ENCODE assay signal across 1 cellular context in genomic region chr7:107169120-107170050, GRCh38.
TF ChIP-seq lines count a peak whose summit lies in the region.

No MANE protein-coding gene starts in this region.

TF ChIP-seq in HepG2, 621 proteins besides CTCF, POLR2A, EP300 and RAD21 (continued from another document and continues in another):
- TF ChIP-seq, protein P1, sequence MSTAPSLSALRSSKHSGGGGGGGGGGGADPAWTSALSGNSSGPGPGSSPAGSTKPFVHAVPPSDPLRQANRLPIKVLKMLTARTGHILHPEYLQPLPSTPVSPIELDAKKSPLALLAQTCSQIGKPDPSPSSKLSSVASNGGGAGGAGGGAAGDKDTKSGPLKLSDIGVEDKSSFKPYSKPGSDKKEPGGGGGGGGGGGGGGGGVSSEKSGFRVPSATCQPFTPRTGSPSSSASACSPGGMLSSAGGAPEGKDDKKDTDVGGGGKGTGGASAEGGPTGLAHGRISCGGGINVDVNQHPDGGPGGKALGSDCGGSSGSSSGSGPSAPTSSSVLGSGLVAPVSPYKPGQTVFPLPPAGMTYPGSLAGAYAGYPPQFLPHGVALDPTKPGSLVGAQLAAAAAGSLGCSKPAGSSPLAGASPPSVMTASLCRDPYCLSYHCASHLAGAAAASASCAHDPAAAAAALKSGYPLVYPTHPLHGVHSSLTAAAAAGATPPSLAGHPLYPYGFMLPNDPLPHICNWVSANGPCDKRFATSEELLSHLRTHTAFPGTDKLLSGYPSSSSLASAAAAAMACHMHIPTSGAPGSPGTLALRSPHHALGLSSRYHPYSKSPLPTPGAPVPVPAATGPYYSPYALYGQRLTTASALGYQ (CRISPR knock-in tag; IDR thresholded peaks at IDR 0.05) = peak; percentile 51; the same call in 1 of the 2 replicates
- no peak for TF ChIP-seq ZC3H13 (CRISPR knock-in tag; IDR thresholded peaks at IDR 0.05)
- no peak for TF ChIP-seq RXRB (CRISPR knock-in tag; IDR thresholded peaks at IDR 0.05; ENCODE audit: borderline replicate concordance)
- no peak for TF ChIP-seq TRIM22 (IDR thresholded peaks at IDR 0.05)
- TF ChIP-seq IRF2 (CRISPR knock-in tag; IDR thresholded peaks at IDR 0.05) = peak; percentile 89; the same call in 1 of the 2 replicates
- no peak for TF ChIP-seq NFE2L2 (IDR thresholded peaks at IDR 0.05; ENCODE audit: low read length)
- no peak for TF ChIP-seq CENPX (CRISPR knock-in tag; IDR thresholded peaks at IDR 0.05)
- TF ChIP-seq NCOR1 (IDR thresholded peaks at IDR 0.05; ENCODE audit: borderline replicate concordance, low read length) = 0 out of 2 replicates have a peak, but pooled peaks have one; percentile 29
- peak; percentile 67; the same call in 1 of the 2 replicates for TF ChIP-seq YEATS2 (CRISPR knock-in tag; IDR thresholded peaks at IDR 0.05; ENCODE audit: borderline replicate concordance)
- peak; percentile 53; the same call in 1 of the 2 replicates for TF ChIP-seq ZKSCAN8 (CRISPR knock-in tag; IDR thresholded peaks at IDR 0.05; ENCODE audit: borderline replicate concordance)
- TF ChIP-seq ZNF24 (IDR thresholded peaks at IDR 0.05) = no peak
- TF ChIP-seq, protein P2, sequence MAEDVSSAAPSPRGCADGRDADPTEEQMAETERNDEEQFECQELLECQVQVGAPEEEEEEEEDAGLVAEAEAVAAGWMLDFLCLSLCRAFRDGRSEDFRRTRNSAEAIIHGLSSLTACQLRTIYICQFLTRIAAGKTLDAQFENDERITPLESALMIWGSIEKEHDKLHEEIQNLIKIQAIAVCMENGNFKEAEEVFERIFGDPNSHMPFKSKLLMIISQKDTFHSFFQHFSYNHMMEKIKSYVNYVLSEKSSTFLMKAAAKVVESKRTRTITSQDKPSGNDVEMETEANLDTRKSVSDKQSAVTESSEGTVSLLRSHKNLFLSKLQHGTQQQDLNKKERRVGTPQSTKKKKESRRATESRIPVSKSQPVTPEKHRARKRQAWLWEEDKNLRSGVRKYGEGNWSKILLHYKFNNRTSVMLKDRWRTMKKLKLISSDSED (CRISPR knock-in tag; IDR thresholded peaks at IDR 0.05) = no peak
- peak; percentile 78 for TF ChIP-seq KLF12 (CRISPR knock-in tag; IDR thresholded peaks at IDR 0.05; ENCODE audit: borderline replicate concordance)
- no peak for TF ChIP-seq CAMTA2 (CRISPR knock-in tag; IDR thresholded peaks at IDR 0.05; ENCODE audit: borderline replicate concordance)
- TF ChIP-seq ZNF34 (CRISPR knock-in tag; IDR thresholded peaks at IDR 0.05; ENCODE audit: borderline replicate concordance) = no peak
- TF ChIP-seq ZNF605 (CRISPR knock-in tag; IDR thresholded peaks at IDR 0.05) = peak; percentile 78; the same call in 1 of the 2 replicates
- TF ChIP-seq FOXK1 (CRISPR knock-in tag; IDR thresholded peaks at IDR 0.05; ENCODE audit: borderline replicate concordance, low read depth) = peak; percentile 84
- TF ChIP-seq SOX6 (IDR thresholded peaks at IDR 0.05) = no peak
- peak; percentile 83 for TF ChIP-seq SOX6 (CRISPR knock-in tag; IDR thresholded peaks at IDR 0.05)
- no peak for TF ChIP-seq U2AF1 (optimal IDR thresholded peaks at IDR 0.05; ENCODE audit: low read depth, low read length)
- TF ChIP-seq PLSCR1 (CRISPR knock-in tag; IDR thresholded peaks at IDR 0.05; ENCODE audit: borderline replicate concordance) = no peak
- TF ChIP-seq DMAP1 (CRISPR knock-in tag; IDR thresholded peaks at IDR 0.05) = peak; percentile 85
- 0 out of 2 replicates have a peak, but pooled peaks have one; percentile 48 for TF ChIP-seq KDM3A (CRISPR knock-in tag; IDR thresholded peaks at IDR 0.05; ENCODE audit: low read depth)
- TF ChIP-seq, protein P3, sequence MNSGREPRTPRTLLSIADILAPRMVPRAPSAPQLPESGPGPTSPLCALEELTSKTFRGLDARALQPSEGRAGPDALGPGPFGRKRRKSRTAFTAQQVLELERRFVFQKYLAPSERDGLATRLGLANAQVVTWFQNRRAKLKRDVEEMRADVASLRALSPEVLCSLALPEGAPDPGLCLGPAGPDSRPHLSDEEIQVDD (CRISPR knock-in tag; IDR thresholded peaks at IDR 0.05; ENCODE audit: borderline replicate concordance) = no peak
- peak; percentile 56 for TF ChIP-seq DBP (CRISPR knock-in tag; IDR thresholded peaks at IDR 0.05; ENCODE audit: not compliant biosample characterization)
- peak; percentile 80 for TF ChIP-seq ZNF770 (CRISPR knock-in tag; IDR thresholded peaks at IDR 0.05)
- TF ChIP-seq PBX2 (CRISPR knock-in tag; IDR thresholded peaks at IDR 0.05) = peak; percentile 40; the same call in 1 of the 2 replicates
- TF ChIP-seq ZNF337 (CRISPR knock-in tag; IDR thresholded peaks at IDR 0.05; ENCODE audit: borderline replicate concordance, low read depth) = no peak
- TF ChIP-seq ZNF207 (IDR thresholded peaks at IDR 0.05; ENCODE audit: borderline replicate concordance) = no peak
- no peak for TF ChIP-seq TBP (CRISPR knock-in tag; IDR thresholded peaks at IDR 0.05)
- no peak for TF ChIP-seq SP140L (CRISPR knock-in tag; IDR thresholded peaks at IDR 0.05; ENCODE audit: borderline replicate concordance)
- TF ChIP-seq, protein P4, sequence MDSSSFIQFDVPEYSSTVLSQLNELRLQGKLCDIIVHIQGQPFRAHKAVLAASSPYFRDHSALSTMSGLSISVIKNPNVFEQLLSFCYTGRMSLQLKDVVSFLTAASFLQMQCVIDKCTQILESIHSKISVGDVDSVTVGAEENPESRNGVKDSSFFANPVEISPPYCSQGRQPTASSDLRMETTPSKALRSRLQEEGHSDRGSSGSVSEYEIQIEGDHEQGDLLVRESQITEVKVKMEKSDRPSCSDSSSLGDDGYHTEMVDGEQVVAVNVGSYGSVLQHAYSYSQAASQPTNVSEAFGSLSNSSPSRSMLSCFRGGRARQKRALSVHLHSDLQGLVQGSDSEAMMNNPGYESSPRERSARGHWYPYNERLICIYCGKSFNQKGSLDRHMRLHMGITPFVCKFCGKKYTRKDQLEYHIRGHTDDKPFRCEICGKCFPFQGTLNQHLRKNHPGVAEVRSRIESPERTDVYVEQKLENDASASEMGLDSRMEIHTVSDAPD (CRISPR knock-in tag; IDR thresholded peaks at IDR 0.05) = peak; percentile 87
- TF ChIP-seq ETV6 (CRISPR knock-in tag; conservative IDR thresholded peaks at IDR 0.05) = 0 out of 2 replicates have a peak, but pooled peaks have one; percentile 44
- TF ChIP-seq ZNF839 (CRISPR knock-in tag; IDR thresholded peaks at IDR 0.05; ENCODE audit: borderline replicate concordance) = no peak
- no peak for TF ChIP-seq NR3C1 (CRISPR knock-in tag; IDR thresholded peaks at IDR 0.05)
- TF ChIP-seq SNAI1 (CRISPR knock-in tag; IDR thresholded peaks at IDR 0.05; ENCODE audit: borderline replicate concordance) = no peak
- no peak for TF ChIP-seq ZNF253 (CRISPR knock-in tag; IDR thresholded peaks at IDR 0.05; ENCODE audit: borderline replicate concordance)
- TF ChIP-seq ZMYM2 (CRISPR knock-in tag; IDR thresholded peaks at IDR 0.05) = no peak
- TF ChIP-seq, protein P5, sequence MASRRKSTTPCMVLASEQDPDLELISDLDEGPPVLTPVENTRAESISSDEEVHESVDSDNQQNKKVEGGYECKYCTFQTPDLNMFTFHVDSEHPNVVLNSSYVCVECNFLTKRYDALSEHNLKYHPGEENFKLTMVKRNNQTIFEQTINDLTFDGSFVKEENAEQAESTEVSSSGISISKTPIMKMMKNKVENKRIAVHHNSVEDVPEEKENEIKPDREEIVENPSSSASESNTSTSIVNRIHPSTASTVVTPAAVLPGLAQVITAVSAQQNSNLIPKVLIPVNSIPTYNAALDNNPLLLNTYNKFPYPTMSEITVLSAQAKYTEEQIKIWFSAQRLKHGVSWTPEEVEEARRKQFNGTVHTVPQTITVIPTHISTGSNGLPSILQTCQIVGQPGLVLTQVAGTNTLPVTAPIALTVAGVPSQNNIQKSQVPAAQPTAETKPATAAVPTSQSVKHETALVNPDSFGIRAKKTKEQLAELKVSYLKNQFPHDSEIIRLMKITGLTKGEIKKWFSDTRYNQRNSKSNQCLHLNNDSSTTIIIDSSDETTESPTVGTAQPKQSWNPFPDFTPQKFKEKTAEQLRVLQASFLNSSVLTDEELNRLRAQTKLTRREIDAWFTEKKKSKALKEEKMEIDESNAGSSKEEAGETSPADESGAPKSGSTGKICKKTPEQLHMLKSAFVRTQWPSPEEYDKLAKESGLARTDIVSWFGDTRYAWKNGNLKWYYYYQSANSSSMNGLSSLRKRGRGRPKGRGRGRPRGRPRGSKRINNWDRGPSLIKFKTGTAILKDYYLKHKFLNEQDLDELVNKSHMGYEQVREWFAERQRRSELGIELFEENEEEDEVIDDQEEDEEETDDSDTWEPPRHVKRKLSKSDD (CRISPR knock-in tag; IDR thresholded peaks at IDR 0.05; ENCODE audit: low read depth) = no peak
- TF ChIP-seq, protein P6, sequence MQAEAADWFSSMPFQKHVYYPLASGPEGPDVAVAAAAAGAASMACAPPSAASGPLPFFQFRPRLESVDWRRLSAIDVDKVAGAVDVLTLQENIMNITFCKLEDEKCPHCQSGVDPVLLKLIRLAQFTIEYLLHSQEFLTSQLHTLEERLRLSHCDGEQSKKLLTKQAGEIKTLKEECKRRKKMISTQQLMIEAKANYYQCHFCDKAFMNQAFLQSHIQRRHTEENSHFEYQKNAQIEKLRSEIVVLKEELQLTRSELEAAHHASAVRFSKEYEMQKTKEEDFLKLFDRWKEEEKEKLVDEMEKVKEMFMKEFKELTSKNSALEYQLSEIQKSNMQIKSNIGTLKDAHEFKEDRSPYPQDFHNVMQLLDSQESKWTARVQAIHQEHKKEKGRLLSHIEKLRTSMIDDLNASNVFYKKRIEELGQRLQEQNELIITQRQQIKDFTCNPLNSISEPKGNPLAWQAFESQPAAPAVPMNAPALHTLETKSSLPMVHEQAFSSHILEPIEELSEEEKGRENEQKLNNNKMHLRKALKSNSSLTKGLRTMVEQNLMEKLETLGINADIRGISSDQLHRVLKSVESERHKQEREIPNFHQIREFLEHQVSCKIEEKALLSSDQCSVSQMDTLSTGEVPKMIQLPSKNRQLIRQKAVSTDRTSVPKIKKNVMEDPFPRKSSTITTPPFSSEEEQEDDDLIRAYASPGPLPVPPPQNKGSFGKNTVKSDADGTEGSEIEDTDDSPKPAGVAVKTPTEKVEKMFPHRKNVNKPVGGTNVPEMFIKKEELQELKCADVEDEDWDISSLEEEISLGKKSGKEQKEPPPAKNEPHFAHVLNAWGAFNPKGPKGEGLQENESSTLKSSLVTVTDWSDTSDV (CRISPR knock-in tag; IDR thresholded peaks at IDR 0.05) = peak; percentile 35; the same call in 1 of the 2 replicates
- TF ChIP-seq FOXO1 (CRISPR knock-in tag; IDR thresholded peaks at IDR 0.05) = peak; percentile 74
- no peak for TF ChIP-seq ZNF772 (CRISPR knock-in tag; IDR thresholded peaks at IDR 0.05)
- TF ChIP-seq RCOR2 (CRISPR knock-in tag; IDR thresholded peaks at IDR 0.05) = 0 out of 2 replicates have a peak, but pooled peaks have one; percentile 27
- TF ChIP-seq ZNF546 (CRISPR knock-in tag; conservative IDR thresholded peaks at IDR 0.05) = no peak
- peak; percentile 64 for TF ChIP-seq MNT (IDR thresholded peaks at IDR 0.05)
- no peak for TF ChIP-seq MEIS1 (CRISPR knock-in tag; IDR thresholded peaks at IDR 0.05; ENCODE audit: borderline replicate concordance)
